Comparison of ENCODE assay signal across 2 cellular contexts in the genomic region with DNA sequence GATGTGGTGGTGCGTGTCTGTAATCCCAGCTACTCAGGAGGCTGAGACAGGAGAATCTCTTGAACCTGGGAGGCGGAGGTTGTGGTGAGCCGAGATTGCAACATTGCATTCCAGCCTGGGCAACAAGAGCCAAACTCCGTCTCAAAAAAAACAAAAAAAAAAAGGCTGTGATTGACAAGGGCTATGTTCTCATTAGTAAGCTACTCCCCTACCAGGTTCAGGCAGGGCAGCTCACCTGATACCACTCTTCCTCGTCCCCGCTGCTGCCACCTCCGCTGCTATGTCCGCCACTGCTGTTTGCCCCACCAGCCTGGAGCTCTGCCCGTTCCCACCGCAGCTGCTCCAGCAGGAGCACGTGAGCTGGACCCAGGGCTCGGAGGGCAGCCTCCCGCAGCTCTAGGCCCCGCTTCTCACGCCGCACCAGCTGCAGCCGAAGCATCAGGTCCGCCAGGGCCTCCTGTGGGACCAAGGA.
TF ChIP-seq lines count a peak whose summit lies in the region.

No MANE protein-coding gene starts in this region.

TF ChIP-seq in GM23338, 12 proteins besides CTCF, POLR2A, EP300 and RAD21:
- no peak for TF ChIP-seq NANOG (IDR thresholded peaks at IDR 0.05; ENCODE audit: borderline replicate concordance)
- no peak for TF ChIP-seq EZH2 (IDR thresholded peaks at IDR 0.05; ENCODE audit: low read depth, unreplicated experiment)
- TF ChIP-seq, protein P1, sequence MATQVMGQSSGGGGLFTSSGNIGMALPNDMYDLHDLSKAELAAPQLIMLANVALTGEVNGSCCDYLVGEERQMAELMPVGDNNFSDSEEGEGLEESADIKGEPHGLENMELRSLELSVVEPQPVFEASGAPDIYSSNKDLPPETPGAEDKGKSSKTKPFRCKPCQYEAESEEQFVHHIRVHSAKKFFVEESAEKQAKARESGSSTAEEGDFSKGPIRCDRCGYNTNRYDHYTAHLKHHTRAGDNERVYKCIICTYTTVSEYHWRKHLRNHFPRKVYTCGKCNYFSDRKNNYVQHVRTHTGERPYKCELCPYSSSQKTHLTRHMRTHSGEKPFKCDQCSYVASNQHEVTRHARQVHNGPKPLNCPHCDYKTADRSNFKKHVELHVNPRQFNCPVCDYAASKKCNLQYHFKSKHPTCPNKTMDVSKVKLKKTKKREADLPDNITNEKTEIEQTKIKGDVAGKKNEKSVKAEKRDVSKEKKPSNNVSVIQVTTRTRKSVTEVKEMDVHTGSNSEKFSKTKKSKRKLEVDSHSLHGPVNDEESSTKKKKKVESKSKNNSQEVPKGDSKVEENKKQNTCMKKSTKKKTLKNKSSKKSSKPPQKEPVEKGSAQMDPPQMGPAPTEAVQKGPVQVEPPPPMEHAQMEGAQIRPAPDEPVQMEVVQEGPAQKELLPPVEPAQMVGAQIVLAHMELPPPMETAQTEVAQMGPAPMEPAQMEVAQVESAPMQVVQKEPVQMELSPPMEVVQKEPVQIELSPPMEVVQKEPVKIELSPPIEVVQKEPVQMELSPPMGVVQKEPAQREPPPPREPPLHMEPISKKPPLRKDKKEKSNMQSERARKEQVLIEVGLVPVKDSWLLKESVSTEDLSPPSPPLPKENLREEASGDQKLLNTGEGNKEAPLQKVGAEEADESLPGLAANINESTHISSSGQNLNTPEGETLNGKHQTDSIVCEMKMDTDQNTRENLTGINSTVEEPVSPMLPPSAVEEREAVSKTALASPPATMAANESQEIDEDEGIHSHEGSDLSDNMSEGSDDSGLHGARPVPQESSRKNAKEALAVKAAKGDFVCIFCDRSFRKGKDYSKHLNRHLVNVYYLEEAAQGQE (IDR thresholded peaks at IDR 0.05; ENCODE audit: unreplicated experiment) = no peak
- TF ChIP-seq, protein P2, sequence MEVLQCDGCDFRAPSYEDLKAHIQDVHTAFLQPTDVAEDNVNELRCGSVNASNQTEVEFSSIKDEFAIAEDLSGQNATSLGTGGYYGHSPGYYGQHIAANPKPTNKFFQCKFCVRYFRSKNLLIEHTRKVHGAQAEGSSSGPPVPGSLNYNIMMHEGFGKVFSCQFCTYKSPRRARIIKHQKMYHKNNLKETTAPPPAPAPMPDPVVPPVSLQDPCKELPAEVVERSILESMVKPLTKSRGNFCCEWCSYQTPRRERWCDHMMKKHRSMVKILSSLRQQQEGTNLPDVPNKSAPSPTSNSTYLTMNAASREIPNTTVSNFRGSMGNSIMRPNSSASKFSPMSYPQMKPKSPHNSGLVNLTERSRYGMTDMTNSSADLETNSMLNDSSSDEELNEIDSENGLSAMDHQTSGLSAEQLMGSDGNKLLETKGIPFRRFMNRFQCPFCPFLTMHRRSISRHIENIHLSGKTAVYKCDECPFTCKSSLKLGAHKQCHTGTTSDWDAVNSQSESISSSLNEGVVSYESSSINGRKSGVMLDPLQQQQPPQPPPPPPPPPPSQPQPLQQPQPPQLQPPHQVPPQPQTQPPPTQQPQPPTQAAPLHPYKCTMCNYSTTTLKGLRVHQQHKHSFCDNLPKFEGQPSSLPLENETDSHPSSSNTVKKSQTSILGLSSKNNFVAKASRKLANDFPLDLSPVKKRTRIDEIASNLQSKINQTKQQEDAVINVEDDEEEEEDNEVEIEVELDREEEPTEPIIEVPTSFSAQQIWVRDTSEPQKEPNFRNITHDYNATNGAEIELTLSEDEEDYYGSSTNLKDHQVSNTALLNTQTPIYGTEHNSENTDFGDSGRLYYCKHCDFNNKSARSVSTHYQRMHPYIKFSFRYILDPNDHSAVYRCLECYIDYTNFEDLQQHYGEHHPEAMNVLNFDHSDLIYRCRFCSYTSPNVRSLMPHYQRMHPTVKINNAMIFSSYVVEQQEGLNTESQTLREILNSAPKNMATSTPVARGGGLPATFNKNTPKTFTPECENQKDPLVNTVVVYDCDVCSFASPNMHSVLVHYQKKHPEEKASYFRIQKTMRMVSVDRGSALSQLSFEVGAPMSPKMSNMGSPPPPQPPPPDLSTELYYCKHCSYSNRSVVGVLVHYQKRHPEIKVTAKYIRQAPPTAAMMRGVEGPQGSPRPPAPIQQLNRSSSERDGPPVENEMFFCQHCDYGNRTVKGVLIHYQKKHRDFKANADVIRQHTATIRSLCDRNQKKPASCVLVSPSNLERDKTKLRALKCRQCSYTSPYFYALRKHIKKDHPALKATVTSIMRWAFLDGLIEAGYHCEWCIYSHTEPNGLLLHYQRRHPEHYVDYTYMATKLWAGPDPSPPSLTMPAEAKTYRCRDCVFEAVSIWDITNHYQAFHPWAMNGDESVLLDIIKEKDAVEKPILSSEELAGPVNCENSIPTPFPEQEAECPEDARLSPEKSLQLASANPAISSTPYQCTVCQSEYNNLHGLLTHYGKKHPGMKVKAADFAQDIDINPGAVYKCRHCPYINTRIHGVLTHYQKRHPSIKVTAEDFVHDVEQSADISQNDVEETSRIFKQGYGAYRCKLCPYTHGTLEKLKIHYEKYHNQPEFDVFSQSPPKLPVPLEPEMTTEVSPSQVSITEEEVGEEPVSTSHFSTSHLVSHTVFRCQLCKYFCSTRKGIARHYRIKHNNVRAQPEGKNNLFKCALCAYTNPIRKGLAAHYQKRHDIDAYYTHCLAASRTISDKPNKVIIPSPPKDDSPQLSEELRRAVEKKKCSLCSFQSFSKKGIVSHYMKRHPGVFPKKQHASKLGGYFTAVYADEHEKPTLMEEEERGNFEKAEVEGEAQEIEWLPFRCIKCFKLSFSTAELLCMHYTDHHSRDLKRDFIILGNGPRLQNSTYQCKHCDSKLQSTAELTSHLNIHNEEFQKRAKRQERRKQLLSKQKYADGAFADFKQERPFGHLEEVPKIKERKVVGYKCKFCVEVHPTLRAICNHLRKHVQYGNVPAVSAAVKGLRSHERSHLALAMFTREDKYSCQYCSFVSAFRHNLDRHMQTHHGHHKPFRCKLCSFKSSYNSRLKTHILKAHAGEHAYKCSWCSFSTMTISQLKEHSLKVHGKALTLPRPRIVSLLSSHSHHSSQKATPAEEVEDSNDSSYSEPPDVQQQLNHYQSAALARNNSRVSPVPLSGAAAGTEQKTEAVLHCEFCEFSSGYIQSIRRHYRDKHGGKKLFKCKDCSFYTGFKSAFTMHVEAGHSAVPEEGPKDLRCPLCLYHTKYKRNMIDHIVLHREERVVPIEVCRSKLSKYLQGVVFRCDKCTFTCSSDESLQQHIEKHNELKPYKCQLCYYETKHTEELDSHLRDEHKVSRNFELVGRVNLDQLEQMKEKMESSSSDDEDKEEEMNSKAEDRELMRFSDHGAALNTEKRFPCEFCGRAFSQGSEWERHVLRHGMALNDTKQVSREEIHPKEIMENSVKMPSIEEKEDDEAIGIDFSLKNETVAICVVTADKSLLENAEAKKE (CRISPR knock-in tag; IDR thresholded peaks at IDR 0.05) = no peak
- no peak for TF ChIP-seq ZNF331 (CRISPR knock-in tag; IDR thresholded peaks at IDR 0.05; ENCODE audit: low read depth)
- TF ChIP-seq ZNF114 (CRISPR knock-in tag; IDR thresholded peaks at IDR 0.05) = no peak

TF ChIP-seq in SK-N-SH treated with all-trans-retinoic acid at 6 μM for 48 hours, 23 proteins besides CTCF, POLR2A, EP300 and RAD21:
- no peak for TF ChIP-seq ZNF8 (CRISPR knock-in tag; IDR thresholded peaks at IDR 0.05)
- no peak for TF ChIP-seq ARNTL (CRISPR knock-in tag; IDR thresholded peaks at IDR 0.05; ENCODE audit: borderline replicate concordance, low read depth)
- TF ChIP-seq ZNF70 (CRISPR knock-in tag; IDR thresholded peaks at IDR 0.05) = no peak
- TF ChIP-seq ZFP3 (CRISPR knock-in tag; IDR thresholded peaks at IDR 0.05) = no peak
- TF ChIP-seq TOX (CRISPR knock-in tag; IDR thresholded peaks at IDR 0.05; ENCODE audit: borderline replicate concordance) = no peak
